ENCODE assay signal across 10 cellular contexts in genomic region chr17:30095507-30096244, GRCh38. TPM values are rescaled to one million over a fixed set of nuclear protein-coding genes. Genes with fewer than 3 reads are reported as not detected.
DNase-seq lines count a peak whose midpoint lies in the region; ATAC-seq and TF ChIP-seq lines count a peak whose summit lies in the region.
"Had no signal": no experiment of that assay in that cellular context is flagged by ENCODE, and none has a peak within 500 bp of the region (broad histone marks: within the 10 kb centered on the region; RNA-seq: fewer than 3 reads in every experiment).

No MANE protein-coding gene starts in this region.

- BruUV-seq in Caco-2 (replicated peaks; lab: Mats Ljungman, UMichigan) (no TSS peak), PC-3 (replicated peaks; lab: Mats Ljungman, UMichigan) (no TSS peak)

- H3K27me3 Mint-ChIP-seq in Caco-2 (ENCODE audit: insufficient read depth, unreplicated experiment) (peaks cover 9% of the 10 kb centered on the region), H9 (ENCODE audit: low read depth) (no peaks in the 10 kb centered on the region; the same call in none of the 2 replicates)

- no peak overlapping the region for H3K27ac ChIP-seq in H9 (ENCODE audit: insufficient read length, low read depth, low read length)
- H3K27ac ChIP-seq in PC-3 (ENCODE audit: low read length) = no peak overlapping the region
- no peak overlapping the region for H3K27ac ChIP-seq in neuronal stem cell (replicated peaks; ENCODE audit: low read length)
- H3K27ac ChIP-seq: neutrophil had no signal

- H3K79me2 ChIP-seq in H9 (ENCODE audit: insufficient read depth, low read length) (no peaks in the 10 kb centered on the region), PC-3 (ENCODE audit: low read length) (no peaks in the 10 kb centered on the region)

- H2BK20ac ChIP-seq in H9 (ENCODE audit: low read depth, low read length, poor library complexity, severe bottlenecking) = no peak overlapping the region

- H2AK5ac ChIP-seq in H9 (ENCODE audit: insufficient read length, low read length) = no peak overlapping the region
- no peak overlapping the region for H2AK5ac ChIP-seq in neuronal stem cell (ENCODE audit: low read depth, low read length)

- H3F3A ChIP-seq in PC-3 (ENCODE audit: low read length, unreplicated experiment) = no peaks in the 10 kb centered on the region

- no peak overlapping the region for H4K8ac ChIP-seq in H9 (replicated peaks; ENCODE audit: insufficient read length, low read depth, low read length)
- no peak overlapping the region for H4K8ac ChIP-seq in neuronal stem cell (ENCODE audit: low read depth, low read length)

- H3K27me3 ChIP-seq in Caco-2 (replicated peaks; ENCODE audit: control insufficient read depth, insufficient read depth, low read length) (no peaks in the 10 kb centered on the region), H9 (ENCODE audit: insufficient read depth, low read length) (no peaks in the 10 kb centered on the region), PC-3 (ENCODE audit: low read length) (0 out of 2 replicates have a peak, but pooled peaks cover 2% of the 10 kb centered on the region), neuronal stem cell (ENCODE audit: control insufficient read depth in 3 of 3, insufficient read depth in 3 of 3, low read depth in 1 of 3, low read length in 3 of 3) (peaks cover 0 to 15% (median 0%) of the 10 kb centered on the region in 3 experiments)
- H3K27me3 ChIP-seq: neutrophil had no signal

- H3K4me3 Mint-ChIP-seq in Caco-2 (ENCODE audit: unreplicated experiment) (no peak overlapping the region), H9 (no peak overlapping the region)
- H3K4me3 Mint-ChIP-seq: T-helper 1 cell treated with Interleukin-12 subunit alpha and Interleukin-12 subunit beta and Interleukin-4 antibody, amounts not matched to agents 30 μg/mL and 1 μg/mL, for 36 hours had no signal

- no peak overlapping the region for H3K56ac ChIP-seq in H9 (ENCODE audit: insufficient read length, low read depth, low read length)

- H3K14ac ChIP-seq in H9 (ENCODE audit: insufficient read depth, low read length) (no peak overlapping the region), neuronal stem cell (ENCODE audit: low read length) (no peak overlapping the region)

- DNase-seq in Caco-2 (peak in 1 of 2 experiments; percentile 55), H9 (peak; percentile 41), PC-3 (peak; percentile 74), epithelial cell of esophagus (ENCODE audit: low read depth) (peak; percentile 79), neuronal stem cell (ENCODE audit: low spot score) (peak; percentile 44), COLO668 (lab: John Stamatoyannopoulos, UW; ENCODE audit: unreplicated experiment) (no peak)

- H3K23me2 ChIP-seq in H9 (ENCODE audit: insufficient read length, low read depth, low read length, poor library complexity, severe bottlenecking) = no peaks in the 10 kb centered on the region

- H2BK120ac ChIP-seq in H9 (ENCODE audit: low read depth, low read length, poor library complexity, severe bottlenecking) (no peak overlapping the region), neuronal stem cell (ENCODE audit: low read depth, low read length) (no peak overlapping the region)

- no peaks in the 10 kb centered on the region for H3K36me3 ChIP-seq in Caco-2 (ENCODE audit: control insufficient read depth, insufficient read depth, low read length)
- H3K36me3 ChIP-seq in PC-3 (ENCODE audit: low read depth, low read length) = no peaks in the 10 kb centered on the region
- no peaks in the 10 kb centered on the region for H3K36me3 ChIP-seq in neuronal stem cell (replicated peaks in 1 of 2; ENCODE audit: control insufficient read depth in 2 of 2, insufficient read depth in 2 of 2, low read length in 2 of 2)
- H3K36me3 ChIP-seq: neutrophil had no signal

- H2BK15ac ChIP-seq in H9 (ENCODE audit: low read depth, low read length) = no peak overlapping the region; the same call in 1 of the 2 replicates
- no peak overlapping the region for H2BK15ac ChIP-seq in neuronal stem cell (ENCODE audit: low read length)

- intact Hi-C loops in Caco-2 (cut with micrococcal nuclease; ENCODE audit: unreplicated experiment) (loop anchor here (10.0 kb wide), 2 partner anchors 231 to 461 kb away; no protein-coding TSS in a partner anchor), PC-3 (cut with micrococcal nuclease) (no loop called here)

- no peak overlapping the region for H4K5ac ChIP-seq in H9 (ENCODE audit: insufficient read length, low read depth, low read length)

- H3K23ac ChIP-seq in H9 (ENCODE audit: insufficient read length, low read depth, low read length) = no peak overlapping the region
- H3K23ac ChIP-seq in neuronal stem cell (ENCODE audit: low read depth, low read length, poor library complexity) = no peak overlapping the region

- H3K9ac ChIP-seq in H9 (ENCODE audit: extremely low read depth, insufficient read length, low read length) (no peak overlapping the region), PC-3 (ENCODE audit: low read length) (no peak overlapping the region), neuronal stem cell (ENCODE audit: low read depth, low read length, poor library complexity) (no peak overlapping the region)

- H4K20me1 ChIP-seq in H9 (ENCODE audit: control insufficient read depth, insufficient read depth, insufficient read length) (no peaks in the 10 kb centered on the region), PC-3 (ENCODE audit: low read length) (no peaks in the 10 kb centered on the region)

- H3K4ac ChIP-seq in H9 (ENCODE audit: low read depth, low read length) = no peak overlapping the region
- H3K4ac ChIP-seq in neuronal stem cell (ENCODE audit: low read length) = no peak overlapping the region

- no peak overlapping the region for H3K4me3 ChIP-seq in Caco-2 (ENCODE audit: low read depth, low read length)
- H3K4me3 ChIP-seq in PC-3 (ENCODE audit: low read length) = no peak overlapping the region
- no peak overlapping the region for H3K4me3 ChIP-seq in epithelial cell of esophagus (ENCODE audit: low read length)
- H3K4me3 ChIP-seq in neuronal stem cell (ENCODE audit: low read length in 2 of 2) = no peak overlapping the region

- peaks cover 5% of the 10 kb centered on the region for H3K4me1 Mint-ChIP-seq in Caco-2 (ENCODE audit: low read depth, unreplicated experiment)
- H3K4me1 Mint-ChIP-seq in H9 = peaks cover 0 to 3% of the 10 kb centered on the region in 2 experiments; a peak in 1 of 4 replicates

- H2BK12ac ChIP-seq in H9 (ENCODE audit: insufficient read length, low read depth, low read length) (no peak overlapping the region), neuronal stem cell (ENCODE audit: low read length) (no peak overlapping the region)

- H2BK5ac ChIP-seq in H9 (ENCODE audit: insufficient read length, low read length) = no peak overlapping the region
- H2BK5ac ChIP-seq in neuronal stem cell (ENCODE audit: low read length) = no peak overlapping the region

- POLR2A ChIA-PET in Caco-2 (lab: Charles Lee) (interaction anchor here (0.6 to 0.8 kb wide), 2 partner anchors 22 to 195 kb away, joined by 3 read pairs; no protein-coding TSS in a partner anchor), PC-3 (lab: Charles Lee; ENCODE audit: unreplicated experiment) (interaction anchor here (0.6 kb wide), 1 partner anchor 107 kb away, joined by 3 read pairs; no protein-coding TSS in a partner anchor)

- H3T11ph ChIP-seq in H9 (ENCODE audit: low read length) = no peak overlapping the region

- no peak overlapping the region for H2AFZ ChIP-seq in H9 (ENCODE audit: low read length)
- no peak overlapping the region for H2AFZ ChIP-seq in PC-3 (ENCODE audit: low read length)
- H2AFZ ChIP-seq in neuronal stem cell (ENCODE audit: low read length) = no peak overlapping the region

- H3K18ac ChIP-seq in H9 (ENCODE audit: insufficient read length, low read depth, low read length) (no peak overlapping the region), neuronal stem cell (ENCODE audit: low read length) (no peak overlapping the region)

- H3K9me3 ChIP-seq in Caco-2 (no peaks in the 10 kb centered on the region), H9 (ENCODE audit: control insufficient read depth, low read depth, low read length) (no peaks in the 10 kb centered on the region), PC-3 (ENCODE audit: low read length) (no peaks in the 10 kb centered on the region), neuronal stem cell (replicated peaks in 1 of 2; ENCODE audit: control insufficient read depth in 2 of 2, insufficient read depth in 1 of 2, low read depth in 1 of 2, low read length in 2 of 2) (no peaks in the 10 kb centered on the region)
- H3K9me3 ChIP-seq: neutrophil had no signal

- no peaks in the 10 kb centered on the region for H3K9me2 ChIP-seq in PC-3 (replicated peaks; ENCODE audit: low read length)

- H3K27ac Mint-ChIP-seq in Caco-2 (ENCODE audit: unreplicated experiment) (no peak overlapping the region), H9 (no peak overlapping the region)
- H3K27ac Mint-ChIP-seq: T-helper 1 cell treated with Interleukin-12 subunit alpha and Interleukin-12 subunit beta and Interleukin-4 antibody, amounts not matched to agents 30 μg/mL and 1 μg/mL, for 36 hours had no signal

- CTCF ChIA-PET in Caco-2 (lab: Charles Lee) = interaction anchor here (0.7 to 5.7 kb wide), 6 partner anchors 9 to 479 kb away, joined by 3 to 56 read pairs (median 4); no protein-coding TSS in a partner anchor
- CTCF ChIA-PET in PC-3 (lab: Charles Lee) = interaction anchor here (0.6 kb wide), 2 partner anchors 133 to 141 kb away, joined by 3 read pairs; no protein-coding TSS in a partner anchor

- TF ChIP-seq CTCF in Caco-2 (IDR thresholded peaks at IDR 0.05; ENCODE audit: insufficient read depth in 1 of 2, low read depth in 1 of 2, low read length in 1 of 2, severe bottlenecking in 1 of 2, unreplicated experiment in 1 of 2) (peak; percentile 49 to 67), H9 (conservative IDR thresholded peaks at IDR 0.05) (peak; percentile 66), PC-3 (conservative IDR thresholded peaks at IDR 0.05; ENCODE audit: low read depth, low read length) (peak; percentile 54), epithelial cell of esophagus (IDR thresholded peaks at IDR 0.05; ENCODE audit: insufficient read depth, low read depth, low read length, missing control alignments) (peak; percentile 77)

- H3K4me2 ChIP-seq in H9 (ENCODE audit: insufficient read depth, insufficient read length, low read length) = no peak overlapping the region
- H3K4me2 ChIP-seq in PC-3 (ENCODE audit: low read length) = no peak overlapping the region
- H3K4me2 ChIP-seq in neuronal stem cell (ENCODE audit: insufficient read depth, low read length, poor library complexity, severe bottlenecking) = no peak overlapping the region

- H4K91ac ChIP-seq in H9 (ENCODE audit: insufficient read length, low read depth, low read length) (no peak overlapping the region), neuronal stem cell (ENCODE audit: low read depth, low read length, poor library complexity) (no peak overlapping the region)

- H3K4me1 ChIP-seq in Caco-2 (no peaks in the 10 kb centered on the region; the same call in 1 of the 2 replicates), H9 (ENCODE audit: insufficient read depth, low read length) (no peaks in the 10 kb centered on the region), PC-3 (ENCODE audit: insufficient read depth, low read length) (no peaks in the 10 kb centered on the region), neuronal stem cell (ENCODE audit: control insufficient read depth in 2 of 2, insufficient read depth in 1 of 2, low read depth in 1 of 2, low read length in 2 of 2) (no peaks in the 10 kb centered on the region)

- H3K9me3 Mint-ChIP-seq in Caco-2 (ENCODE audit: unreplicated experiment) (no peaks in the 10 kb centered on the region), H9 (no peaks in the 10 kb centered on the region)
- H3K9me3 Mint-ChIP-seq: T-helper 1 cell treated with Interleukin-12 subunit alpha and Interleukin-12 subunit beta and Interleukin-4 antibody, amounts not matched to agents 30 μg/mL and 1 μg/mL, for 36 hours had no signal

- WGBS in H9 (ENCODE audit: extremely low coverage, insufficient read length, low lambda C conversion rate) = no CpG with 5 or more reads among the region's 4 CpGs
- WGBS in neuronal stem cell (ENCODE audit: extremely low coverage in 2 of 2, insufficient read length in 2 of 2, insufficient replicate concordance in 1 of 2), 2 donors = no CpG with 5 or more reads among the region's 4 CpGs

- ATAC-seq in PC-3 = peak; percentile 53
- ATAC-seq in HG03571 (IDR thresholded peaks at IDR 0.05; ENCODE audit: unreplicated experiment) = no peak
- no peak for ATAC-seq in GM21717 (IDR thresholded peaks at IDR 0.05; ENCODE audit: unreplicated experiment)

- H3K36me3 Mint-ChIP-seq in Caco-2 (ENCODE audit: insufficient read depth, unreplicated experiment) (no peaks in the 10 kb centered on the region), H9 (ENCODE audit: insufficient read depth in 1 of 3, low read depth in 3 of 3) (no peaks in the 10 kb centered on the region)

- no peaks in the 10 kb centered on the region for H3K79me1 ChIP-seq in H9 (ENCODE audit: insufficient read depth, low read depth, low read length, poor library complexity, severe bottlenecking)
- H3K79me1 ChIP-seq in neuronal stem cell (ENCODE audit: low read depth, low read length) = no peaks in the 10 kb centered on the region

RNA-seq across cellular contexts. Expression of gene NSRP1, which starts 20.9 kb away (rescaled TPM):
- total RNA-seq in Caco-2 (2022) (25.4 and 28.0 TPM in 2 replicates), H9 (2021) (25.8 and 33.3 TPM in 2 replicates), PC-3 (2014; rRNA removed) (6.4 and 8.6 TPM in 2 replicates)
- polyA plus RNA-seq in neuronal stem cell (2013, experiment 1 of 2) = 47.3 TPM
- 48.8 TPM for polyA plus RNA-seq in neuronal stem cell (2013, experiment 2 of 2)
